19 cellular contexts compared by ENCODE assay signal in genomic region chr3:52210037-52210436, GRCh38. TPM values are rescaled to one million over a fixed set of nuclear protein-coding genes. Genes with fewer than 3 reads are reported as not detected.
DNase-seq lines count a peak whose midpoint lies in the region; ATAC-seq, FAIRE-seq and TF ChIP-seq lines count a peak whose summit lies in the region.
"Had no signal": no experiment of that assay in that cellular context is flagged by ENCODE, and none has a peak within 500 bp of the region (broad histone marks: within the 10 kb centered on the region; RNA-seq: fewer than 3 reads in every experiment).

No MANE protein-coding gene starts in this region.

- H3K4me3 ChIP-seq in Caco-2 (ENCODE audit: low read depth, low read length) (no peak overlapping the region), bronchial epithelial cell (ENCODE audit: low read depth, low read length) (no peak overlapping the region), lower lobe of right lung (no peak overlapping the region), subcutaneous abdominal adipose tissue (ENCODE audit: low read depth in 1 of 5, low read length in 5 of 5) (no peak overlapping the region)
- H3K4me3 ChIP-seq: GM23248, K562 had no signal

- H3K4me1 ChIP-seq in Caco-2 (peaks cover 13% of the 10 kb centered on the region), lower lobe of right lung (peaks cover 28% of the 10 kb centered on the region), subcutaneous abdominal adipose tissue (ENCODE audit: control insufficient read depth in 5 of 5, insufficient read depth in 5 of 5, low read length in 5 of 5) (peaks cover 0 to 25% (median 20%) of the 10 kb centered on the region in 5 donors)

- TF ChIP-seq CTCF in Caco-2 (IDR thresholded peaks at IDR 0.05; ENCODE audit: insufficient read depth in 1 of 2, low read depth in 1 of 2, low read length in 1 of 2, severe bottlenecking in 1 of 2, unreplicated experiment in 1 of 2), result no peak
- no peak for TF ChIP-seq CTCF in bronchial epithelial cell (IDR thresholded peaks at IDR 0.05; ENCODE audit: insufficient read depth, low read length, severe bottlenecking)
- no peak for TF ChIP-seq CTCF in lower lobe of right lung (IDR thresholded peaks at IDR 0.05)
- TF ChIP-seq CTCF in GM20000 (IDR thresholded peaks at IDR 0.05; ENCODE audit: extremely low read depth, missing control alignments), result no peak

- peaks cover 92% of the 10 kb centered on the region for H3K36me3 Mint-ChIP-seq in Caco-2 (ENCODE audit: insufficient read depth, unreplicated experiment)
- H3K36me3 Mint-ChIP-seq in activated T-helper 2 cell treated with anti-CD3 and anti-CD28 coated beads, Interferon-gamma antibody, Interleukin-2, Interleukin-4, amounts not matched to agents 10 μg/mL and 5 μg/mL and 100 μg/mL, durations not matched to agents 14 hours and 24 hours and 36 hours (ENCODE audit: low read depth), result peaks cover 94% of the 10 kb centered on the region

- FAIRE-seq in bronchial epithelial cell (lab: Jason Lieb, UNC), result peak; percentile 43
- FAIRE-seq: G401.6, GM12891, K562, RCC 7860 had no signal

- no TSS peak for BruUV-seq in Caco-2 (replicated peaks; lab: Mats Ljungman, UMichigan)

- no peak for ATAC-seq in lower lobe of right lung
- no peak for ATAC-seq in HG03457 (IDR thresholded peaks at IDR 0.05; ENCODE audit: unreplicated experiment)

- H3K27me3 ChIP-seq in Caco-2 (replicated peaks; ENCODE audit: control insufficient read depth, insufficient read depth, low read length), result no peaks in the 10 kb centered on the region
- H3K27me3 ChIP-seq in bronchial epithelial cell (ENCODE audit: control insufficient read depth, insufficient read depth, low read length), result no peaks in the 10 kb centered on the region
- no peaks in the 10 kb centered on the region for H3K27me3 ChIP-seq in lower lobe of right lung (ENCODE audit: low read depth)
- no peaks in the 10 kb centered on the region for H3K27me3 ChIP-seq in subcutaneous abdominal adipose tissue (ENCODE audit: control insufficient read depth in 5 of 5, insufficient read depth in 4 of 5, low read length in 5 of 5)

- intact Hi-C loops in Caco-2 (cut with micrococcal nuclease; ENCODE audit: unreplicated experiment), result loop anchor here (1.0 to 5.0 kb wide), 2 partner anchors 12 to 58 kb away; partner anchors contain the start of genes ALAS1 and POC1A
- intact Hi-C loops in lower lobe of right lung (cut with DNase I), result no loop called here
- intact Hi-C loops in activated T-helper 2 cell treated with anti-CD3 and anti-CD28 coated beads, Interferon-gamma antibody, Interleukin-2, Interleukin-4, amounts not matched to agents 10 μg/mL and 5 μg/mL and 100 μg/mL, durations not matched to agents 14 hours and 24 hours and 36 hours (cut with micrococcal nuclease), result no loop called here

- CTCF ChIA-PET in Caco-2 (lab: Charles Lee), result interaction anchor here (0.7 to 1.1 kb wide), 2 partner anchors 10 to 55 kb away, joined by 3 to 5 read pairs; no protein-coding TSS in a partner anchor

- POLR2A ChIA-PET in Caco-2 (lab: Charles Lee), result interaction anchor here (0.6 kb wide), 1 partner anchor 9 kb away, joined by 3 read pairs; no protein-coding TSS in a partner anchor

- H3K4me1 Mint-ChIP-seq in Caco-2 (ENCODE audit: low read depth, unreplicated experiment), result peaks cover 9% of the 10 kb centered on the region
- peaks cover 6% of the 10 kb centered on the region for H3K4me1 Mint-ChIP-seq in activated T-helper 2 cell treated with anti-CD3 and anti-CD28 coated beads, Interferon-gamma antibody, Interleukin-2, Interleukin-4, amounts not matched to agents 10 μg/mL and 5 μg/mL and 100 μg/mL, durations not matched to agents 14 hours and 24 hours and 36 hours (ENCODE audit: low read depth)

- H3K27ac ChIP-seq in lower lobe of right lung (peak overlapping the region; percentile 67), subcutaneous abdominal adipose tissue (ENCODE audit: low read depth, low read length) (peak overlapping the region; percentile 37)
- H3K27ac ChIP-seq: GM23248 had no signal

- no peaks in the 10 kb centered on the region for H3K27me3 Mint-ChIP-seq in Caco-2 (ENCODE audit: insufficient read depth, unreplicated experiment)
- no peaks in the 10 kb centered on the region for H3K27me3 Mint-ChIP-seq in activated T-helper 2 cell treated with anti-CD3 and anti-CD28 coated beads, Interferon-gamma antibody, Interleukin-2, Interleukin-4, amounts not matched to agents 10 μg/mL and 5 μg/mL and 100 μg/mL, durations not matched to agents 14 hours and 24 hours and 36 hours (ENCODE audit: low read depth)

- no peak overlapping the region for H3K4me3 Mint-ChIP-seq in Caco-2 (ENCODE audit: unreplicated experiment)
- H3K4me3 Mint-ChIP-seq in activated T-helper 2 cell treated with anti-CD3 and anti-CD28 coated beads, Interferon-gamma antibody, Interleukin-2, Interleukin-4, amounts not matched to agents 10 μg/mL and 5 μg/mL and 100 μg/mL, durations not matched to agents 14 hours and 24 hours and 36 hours (ENCODE audit: low read depth), result no peak overlapping the region

- peak overlapping the region; percentile 55 for H3K27ac Mint-ChIP-seq in Caco-2 (ENCODE audit: unreplicated experiment)
- H3K27ac Mint-ChIP-seq in activated T-helper 2 cell treated with anti-CD3 and anti-CD28 coated beads, Interferon-gamma antibody, Interleukin-2, Interleukin-4, amounts not matched to agents 10 μg/mL and 5 μg/mL and 100 μg/mL, durations not matched to agents 14 hours and 24 hours and 36 hours, result no peak overlapping the region

- no peak overlapping the region for H3K9ac ChIP-seq in subcutaneous abdominal adipose tissue (ENCODE audit: low read length in 5 of 5)
- H3K9ac ChIP-seq: GM23248 had no signal

- no peak for DNase-seq in Caco-2
- no peak for DNase-seq in bronchial epithelial cell (ENCODE audit: low read depth)
- DNase-seq in lower lobe of right lung, result no peak
- DNase-seq in GM20000 (ENCODE audit: low spot score), result no peak
- DNase-seq in activated T-helper 2 cell treated with anti-CD3 and anti-CD28 coated beads, Interferon-gamma antibody, Interleukin-2, Interleukin-4, amounts not matched to agents 10 μg/mL and 5 μg/mL and 100 μg/mL, durations not matched to agents 14 hours and 24 hours and 36 hours (ENCODE audit: low spot score), result no peak
- no peak for DNase-seq in MV-4-11 (lab: John Stamatoyannopoulos, UW)
- DNase-seq: C1 segment of cervical spinal cord, DMS79 treated with DMSO at 0.1 percent for 48 hours, NCI-H1092, NCI-H2171 treated with DMSO at 0.1 percent for 48 hours, NCI-H82, SHP77 treated with DMSO at 0.1 percent for 48 hours had no signal

- H3K9me3 ChIP-seq in Caco-2 (no peaks in the 10 kb centered on the region), lower lobe of right lung (no peaks in the 10 kb centered on the region), subcutaneous abdominal adipose tissue (ENCODE audit: control insufficient read depth in 5 of 5, low read length in 5 of 5) (no peaks in the 10 kb centered on the region)

- H3K36me3 ChIP-seq in Caco-2 (ENCODE audit: control insufficient read depth, insufficient read depth, low read length), result peaks cover 10% of the 10 kb centered on the region
- H3K36me3 ChIP-seq in bronchial epithelial cell (ENCODE audit: control insufficient read depth, insufficient read depth, low read length), result peaks cover 31% of the 10 kb centered on the region
- peaks cover 100% of the 10 kb centered on the region for H3K36me3 ChIP-seq in lower lobe of right lung
- H3K36me3 ChIP-seq in subcutaneous abdominal adipose tissue (ENCODE audit: control insufficient read depth in 5 of 5, insufficient read depth in 5 of 5, low read length in 5 of 5), result peaks cover 31 to 98% (median 92%) of the 10 kb centered on the region in 5 donors

- no peaks in the 10 kb centered on the region for H3K9me3 Mint-ChIP-seq in Caco-2 (ENCODE audit: unreplicated experiment)
- H3K9me3 Mint-ChIP-seq in activated T-helper 2 cell treated with anti-CD3 and anti-CD28 coated beads, Interferon-gamma antibody, Interleukin-2, Interleukin-4, amounts not matched to agents 10 μg/mL and 5 μg/mL and 100 μg/mL, durations not matched to agents 14 hours and 24 hours and 36 hours, result no peaks in the 10 kb centered on the region

RNA-seq across cellular contexts. Expression of gene ALAS1, which starts 12.1 kb away (rescaled TPM):
- total RNA-seq in Caco-2 (2022), result 53.1 and 60.0 TPM in 2 replicates
- total RNA-seq in bronchial epithelial cell, result 32.1 and 66.7 TPM in 2 replicates
- 103 TPM for total RNA-seq in lower lobe of right lung
- 117 and 123 TPM in 2 replicates for total RNA-seq in activated T-helper 2 cell treated with anti-CD3 and anti-CD28 coated beads, Interferon-gamma antibody, Interleukin-2, Interleukin-4, amounts not matched to agents 10 μg/mL and 5 μg/mL and 100 μg/mL, durations not matched to agents 14 hours and 24 hours and 36 hours

RNA-seq across cellular contexts. Expression of gene TLR9, which starts 15.4 kb away (rescaled TPM):
- total RNA-seq in Caco-2 (2022), result not detected in 2 replicates
- total RNA-seq in bronchial epithelial cell, result not detected in 2 replicates
- total RNA-seq in lower lobe of right lung, result 1.0 TPM
- 0.32 and 0.50 TPM in 2 replicates for total RNA-seq in activated T-helper 2 cell treated with anti-CD3 and anti-CD28 coated beads, Interferon-gamma antibody, Interleukin-2, Interleukin-4, amounts not matched to agents 10 μg/mL and 5 μg/mL and 100 μg/mL, durations not matched to agents 14 hours and 24 hours and 36 hours
- total RNA-seq: GM23248, K562 had no signal

RNA-seq across cellular contexts. Expression of gene TWF2, which starts 28.9 kb away (rescaled TPM):
- 29.9 and 30.5 TPM in 2 replicates for total RNA-seq in Caco-2 (2022)
- total RNA-seq in bronchial epithelial cell, result 47.6 and 57.7 TPM in 2 replicates
- 62.2 TPM for total RNA-seq in lower lobe of right lung
- total RNA-seq in activated T-helper 2 cell treated with anti-CD3 and anti-CD28 coated beads, Interferon-gamma antibody, Interleukin-2, Interleukin-4, amounts not matched to agents 10 μg/mL and 5 μg/mL and 100 μg/mL, durations not matched to agents 14 hours and 24 hours and 36 hours, result 89.7 and 91.1 TPM in 2 replicates

RNA-seq across cellular contexts. Expression of gene PPM1M, which starts 35.5 kb away (rescaled TPM):
- total RNA-seq in Caco-2 (2022) (6.7 and 8.3 TPM in 2 replicates), bronchial epithelial cell (2.0 and 2.6 TPM in 2 replicates), lower lobe of right lung (53.4 TPM)
- total RNA-seq in activated T-helper 2 cell treated with anti-CD3 and anti-CD28 coated beads, Interferon-gamma antibody, Interleukin-2, Interleukin-4, amounts not matched to agents 10 μg/mL and 5 μg/mL and 100 μg/mL, durations not matched to agents 14 hours and 24 hours and 36 hours, result 44.7 and 46.4 TPM in 2 replicates

RNA-seq across cellular contexts. Expression of gene POC1A, which starts 55.8 kb away (rescaled TPM):
- total RNA-seq in Caco-2 (2022) (28.3 and 32.2 TPM in 2 replicates), bronchial epithelial cell (1.8 and 3.3 TPM in 2 replicates), lower lobe of right lung (2.7 TPM)
- 20.4 and 22.2 TPM in 2 replicates for total RNA-seq in activated T-helper 2 cell treated with anti-CD3 and anti-CD28 coated beads, Interferon-gamma antibody, Interleukin-2, Interleukin-4, amounts not matched to agents 10 μg/mL and 5 μg/mL and 100 μg/mL, durations not matched to agents 14 hours and 24 hours and 36 hours
